Comparison of ENCODE assay signal across 12 cellular contexts in the genomic region with DNA sequence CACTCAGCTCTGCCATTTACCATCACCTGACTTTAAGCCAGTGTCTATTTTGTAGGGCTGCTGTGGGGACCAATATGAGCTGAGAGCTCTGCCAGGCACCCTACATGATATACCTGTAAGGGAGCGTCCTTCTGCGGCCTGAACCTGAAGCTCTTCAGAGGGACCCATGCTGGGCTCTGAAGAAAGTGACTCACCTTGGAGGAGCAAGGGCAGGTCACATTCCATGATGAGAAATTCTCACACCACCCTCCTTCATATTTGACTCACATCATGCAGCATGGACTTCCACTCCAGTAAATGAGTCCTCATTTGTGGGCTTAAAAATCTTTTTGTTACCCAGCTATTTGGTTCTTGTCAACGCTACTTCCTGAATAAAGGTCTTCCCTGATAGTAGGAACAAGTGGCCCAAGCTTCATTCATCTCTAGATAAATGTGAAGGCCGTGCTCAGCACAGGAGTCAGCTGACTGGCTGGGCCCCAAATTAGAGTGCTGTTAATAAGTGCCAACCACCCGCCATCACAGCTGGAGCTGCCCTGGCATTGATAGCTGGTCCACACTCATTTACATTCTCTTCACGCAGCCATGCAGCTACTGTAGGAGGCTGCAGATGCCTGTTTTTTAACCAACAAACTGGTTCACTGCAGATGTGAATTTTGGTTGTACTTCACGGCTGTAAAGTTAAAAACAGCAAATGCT.
A peak's percentile ranks its signal among the peaks of the same experiment; 100 is the strongest.
DNase-seq lines count a peak whose midpoint lies in the region; ATAC-seq, FAIRE-seq and TF ChIP-seq lines count a peak whose summit lies in the region.
"Had no signal": no experiment of that assay in that cellular context is flagged by ENCODE, and none has a peak within 500 bp of the region (broad histone marks: within the 10 kb centered on the region; RNA-seq: fewer than 3 reads in every experiment).

No MANE protein-coding gene starts in this region.

- DNase-seq in A549 (ENCODE audit: low read depth in 1 of 2, low spot score in 1 of 2) (peak in 1 of 2 experiments; percentile 29), LoVo (ENCODE audit: low spot score) (peak; percentile 30), bronchial epithelial cell (ENCODE audit: low read depth) (peak; percentile 80), medulla oblongata (ENCODE audit: extremely low spot score) (peak; percentile 93), UCSD-AML1 (lab: John Stamatoyannopoulos, UW; ENCODE audit: unreplicated experiment) (no peak), COLO829 (ENCODE audit: low spot score) (no peak)
- DNase-seq: NCI-H446 treated with DMSO at 0.1 percent for 48 hours; stimulated activated CD4-positive, alpha-beta T cell treated with anti-CD3 and anti-CD28 coated beads, Interleukin-1b, Interleukin-23, amount 100 ng/mL, for 48 hours had no signal

- H3K4me1 ChIP-seq in A549: peaks cover 38% of the 10 kb centered on the region

- TF ChIP-seq CTCF in A549 (IDR thresholded peaks at IDR 0.05): no peak
- no peak for TF ChIP-seq CTCF in bronchial epithelial cell (IDR thresholded peaks at IDR 0.05; ENCODE audit: insufficient read depth, low read length, severe bottlenecking)

- no peak for TF ChIP-seq POLR2A in A549 (IDR thresholded peaks at IDR 0.05; ENCODE audit: low read length)

- H3K9me3 ChIP-seq in A549: no peaks in the 10 kb centered on the region
- H3K9me3 ChIP-seq: BLaER1 treated with 17β-estradiol and CSF1 and Interleukin-3, amounts not matched to agents 10 nM and 100 nM had no signal

- H3K4me3 ChIP-seq in A549 (no peak overlapping the region), bronchial epithelial cell (ENCODE audit: low read depth, low read length) (no peak overlapping the region)
- H3K4me3 ChIP-seq: BLaER1 treated with 17β-estradiol and CSF1 and Interleukin-3, amounts not matched to agents 10 nM and 100 nM had no signal

- no peak for TF ChIP-seq EP300 in A549 (IDR thresholded peaks at IDR 0.05)

- CTCF ChIA-PET in A549 (lab: Yijun Ruan, JAX): interaction anchor here (0.6 to 9.7 kb wide), 22 partner anchors 8 to 169 kb away, joined by 3 to 164 read pairs (median 5); no protein-coding TSS in a partner anchor

- H3K27me3 ChIP-seq in bronchial epithelial cell (ENCODE audit: control insufficient read depth, insufficient read depth, low read length): no peaks in the 10 kb centered on the region
- H3K27me3 ChIP-seq: BLaER1 treated with 17β-estradiol and CSF1 and Interleukin-3, amounts not matched to agents 10 nM and 100 nM had no signal

- peak overlapping the region in 1 of 2 experiments; percentile 65; a peak in 3 of 6 replicates for H3K27ac ChIP-seq in A549

- WGBS in A549 (ENCODE audit: missing lambda C conversion rate): 85% methylated on average over 7 of the region's 7 CpGs

- peak overlapping the region; percentile 23; the same call in 2 of the 3 replicates for H3K4me2 ChIP-seq in A549

- H3K36me3 ChIP-seq in bronchial epithelial cell (ENCODE audit: control insufficient read depth, insufficient read depth, low read length): peaks cover 2% of the 10 kb centered on the region

- no peak for TF ChIP-seq RAD21 in A549 (conservative IDR thresholded peaks at IDR 0.05 in 1 of 2, IDR thresholded peaks at IDR 0.05 in 1 of 2)

- POLR2A ChIA-PET in A549 (lab: Yijun Ruan, JAX): interaction anchor here (0.9 to 1.8 kb wide), 2 partner anchors 11 to 107 kb away, joined by 3 to 6 read pairs; no protein-coding TSS in a partner anchor

- FAIRE-seq in A549 (lab: Jason Lieb, UNC) (no peak), bronchial epithelial cell (lab: Jason Lieb, UNC) (no peak)

- ATAC-seq in A549: peak; percentile 32 to 47; a peak in 4 of 6 replicates
- ATAC-seq in GM18519 (IDR thresholded peaks at IDR 0.05; ENCODE audit: low FRiP score, unreplicated experiment): no peak
- no peak for ATAC-seq in HG03280 (IDR thresholded peaks at IDR 0.05; ENCODE audit: unreplicated experiment)
- ATAC-seq: WTC11 had no signal

TF ChIP-seq in A549, 52 proteins besides CTCF, POLR2A, EP300 and RAD21:
- no peak for TF ChIP-seq GATA3 (IDR thresholded peaks at IDR 0.05; ENCODE audit: borderline replicate concordance)
- no peak for TF ChIP-seq ZC3H11A (IDR thresholded peaks at IDR 0.05)
- no peak for TF ChIP-seq MYC (IDR thresholded peaks at IDR 0.05; ENCODE audit: borderline replicate concordance, low read length)
- no peak for TF ChIP-seq ESRRA (IDR thresholded peaks at IDR 0.05; ENCODE audit: borderline replicate concordance, low read length)
- no peak for TF ChIP-seq USF2 (IDR thresholded peaks at IDR 0.05)
- TF ChIP-seq ZSCAN20 (CRISPR knock-in tag; IDR thresholded peaks at IDR 0.05): no peak
- no peak for TF ChIP-seq ATOH8 (CRISPR knock-in tag; IDR thresholded peaks at IDR 0.05; ENCODE audit: low read depth)
- TF ChIP-seq FOSL2 (IDR thresholded peaks at IDR 0.05): no peak
- TF ChIP-seq FOSL2 (CRISPR knock-in tag; IDR thresholded peaks at IDR 0.05): no peak; the same call in 1 of the 2 replicates
- no peak for TF ChIP-seq FOXS1 (CRISPR knock-in tag; IDR thresholded peaks at IDR 0.05)
- no peak for TF ChIP-seq HDAC2 (IDR thresholded peaks at IDR 0.05)
- no peak for TF ChIP-seq REST (IDR thresholded peaks at IDR 0.05)
- no peak for TF ChIP-seq HOXB5 (CRISPR knock-in tag; IDR thresholded peaks at IDR 0.05)
- TF ChIP-seq, protein P1, sequence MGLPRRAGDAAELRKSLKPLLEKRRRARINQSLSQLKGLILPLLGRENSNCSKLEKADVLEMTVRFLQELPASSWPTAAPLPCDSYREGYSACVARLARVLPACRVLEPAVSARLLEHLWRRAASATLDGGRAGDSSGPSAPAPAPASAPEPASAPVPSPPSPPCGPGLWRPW (IDR thresholded peaks at IDR 0.05): no peak
- TF ChIP-seq MAZ (IDR thresholded peaks at IDR 0.05; ENCODE audit: borderline replicate concordance, low read depth, low read length): no peak
- TF ChIP-seq RNF2 (IDR thresholded peaks at IDR 0.05; ENCODE audit: borderline replicate concordance, low read depth): no peak
- TF ChIP-seq RFX5 (IDR thresholded peaks at IDR 0.05): no peak
- TF ChIP-seq POLR2AphosphoS2 (conservative IDR thresholded peaks at IDR 0.05; ENCODE audit: low read length): no peak
- TF ChIP-seq NPAS2 (CRISPR knock-in tag; IDR thresholded peaks at IDR 0.05; ENCODE audit: borderline replicate concordance): no peak
- TF ChIP-seq RARB (CRISPR knock-in tag; IDR thresholded peaks at IDR 0.05): no peak
- TF ChIP-seq, protein P2, sequence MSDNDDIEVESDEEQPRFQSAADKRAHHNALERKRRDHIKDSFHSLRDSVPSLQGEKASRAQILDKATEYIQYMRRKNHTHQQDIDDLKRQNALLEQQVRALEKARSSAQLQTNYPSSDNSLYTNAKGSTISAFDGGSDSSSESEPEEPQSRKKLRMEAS (IDR thresholded peaks at IDR 0.05): no peak

Comparison
In these comparisons a context has a peak if more than half of its experiments do, and no peak if none do; other contexts are left out.
1. ATAC-seq: peak in A549 (2 of 2); none in GM18519 (single experiment) and HG03280 (single experiment).
2. DNase-seq: peak in LoVo (single experiment), bronchial epithelial cell (single experiment) and medulla oblongata (single experiment); none in UCSD-AML1 (single experiment) and COLO829 (single experiment).